Comparison of ENCODE assay signal across 14 cellular contexts in genomic region chr2:133045787-133046186, GRCh38.
"Had no signal": no experiment of that assay in that cellular context is flagged by ENCODE, and none has a peak within 500 bp of the region (broad histone marks: within the 10 kb centered on the region; RNA-seq: fewer than 3 reads in every experiment).

No MANE protein-coding gene starts in this region.

- H3K4me1 Mint-ChIP-seq: activated CD4-positive, alpha-beta T cell treated with anti-CD3 and anti-CD28 coated beads, Interleukin-2, amount 10 ng/mL, durations not matched to agents 7 days and 5 days; activated naive CD8-positive, alpha-beta T cell treated with anti-CD3 and anti-CD28 coated beads, Interleukin-2, amount 10 ng/mL, durations not matched to agents 7 days and 5 days; nephron had no signal

- H3K9me3 ChIP-seq: psoas muscle, upper lobe of left lung had no signal

- ATAC-seq: activated T-cell treated with anti-CD3 and anti-CD28 coated beads, Interleukin-2, amount 50 U/mL, for 72 hours; psoas muscle; sciatic nerve; stimulated activated naive CD8-positive, alpha-beta T cell treated with anti-CD3 and anti-CD28 coated beads, Interleukin-15, Interleukin-2, amounts not matched to agents 100 U/mL and 50 U/mL, for 24 hours had no signal

- H3K36me3 Mint-ChIP-seq: activated naive CD8-positive, alpha-beta T cell treated with anti-CD3 and anti-CD28 coated beads, Interleukin-2, amount 10 ng/mL, durations not matched to agents 7 days and 5 days had no signal

- H3K27me3 ChIP-seq: cardiac muscle cell, upper lobe of left lung had no signal

- H3K27ac ChIP-seq: cardiac muscle cell, psoas muscle, upper lobe of left lung had no signal

- H3K36me3 ChIP-seq: cardiac muscle cell, upper lobe of left lung had no signal

- H3K4me3 Mint-ChIP-seq: activated CD4-positive, alpha-beta T cell treated with anti-CD3 and anti-CD28 coated beads, Interleukin-2, amount 10 ng/mL, durations not matched to agents 7 days and 5 days; activated naive CD8-positive, alpha-beta T cell treated with anti-CD3 and anti-CD28 coated beads, Interleukin-2, amount 10 ng/mL, durations not matched to agents 7 days and 5 days; activated T-cell treated with anti-CD3 and anti-CD28 coated beads, Interleukin-2, amount 50 U/mL, for 72 hours; nephron; T-helper 2 cell treated with Interferon-gamma antibody and Interleukin-4, amounts not matched to agents 5 μg/mL and 100 μg/mL, for 36 hours had no signal

- H3K4me1 ChIP-seq: psoas muscle, upper lobe of left lung had no signal

- H3K27ac Mint-ChIP-seq: activated CD4-positive, alpha-beta T cell treated with anti-CD3 and anti-CD28 coated beads, Interleukin-2, amount 10 ng/mL, durations not matched to agents 7 days and 5 days; activated naive CD8-positive, alpha-beta T cell treated with anti-CD3 and anti-CD28 coated beads, Interleukin-2, amount 10 ng/mL, durations not matched to agents 7 days and 5 days; activated T-cell treated with anti-CD3 and anti-CD28 coated beads, Interleukin-2, amount 50 U/mL, for 72 hours; nephron; T-helper 2 cell treated with Interferon-gamma antibody and Interleukin-4, amounts not matched to agents 5 μg/mL and 100 μg/mL, for 36 hours had no signal

- H3K27me3 Mint-ChIP-seq: activated CD4-positive, alpha-beta T cell treated with anti-CD3 and anti-CD28 coated beads, Interleukin-2, amount 10 ng/mL, durations not matched to agents 7 days and 5 days; activated naive CD8-positive, alpha-beta T cell treated with anti-CD3 and anti-CD28 coated beads, Interleukin-2, amount 10 ng/mL, durations not matched to agents 7 days and 5 days had no signal

- DNase-seq: activated CD4-positive, alpha-beta T cell treated with anti-CD3 and anti-CD28 coated beads, Interleukin-2, amount 10 ng/mL, durations not matched to agents 7 days and 5 days; activated CD8-positive, alpha-beta memory T cell treated with anti-CD3 and anti-CD28 coated beads, Interleukin-2, amount 50 U/mL, for 48 hours; activated gamma-delta T cell treated with Interleukin-2 at 50 U/mL for 16 hours; activated naive CD8-positive, alpha-beta T cell treated with anti-CD3 and anti-CD28 coated beads, Interleukin-2, amount 10 ng/mL, durations not matched to agents 7 days and 5 days; activated T-cell treated with anti-CD3 and anti-CD28 coated beads, Interleukin-2, amount 50 U/mL, for 72 hours; aorta; nucleus accumbens; psoas muscle; stimulated activated naive CD8-positive, alpha-beta T cell treated with anti-CD3 and anti-CD28 coated beads, Interleukin-15, Interleukin-2, amounts not matched to agents 100 U/mL and 50 U/mL, for 24 hours; upper lobe of left lung had no signal

- H3K4me3 ChIP-seq: cardiac muscle cell, psoas muscle, upper lobe of left lung had no signal

- H3K9me3 Mint-ChIP-seq: activated CD4-positive, alpha-beta T cell treated with anti-CD3 and anti-CD28 coated beads, Interleukin-2, amount 10 ng/mL, durations not matched to agents 7 days and 5 days; activated naive CD8-positive, alpha-beta T cell treated with anti-CD3 and anti-CD28 coated beads, Interleukin-2, amount 10 ng/mL, durations not matched to agents 7 days and 5 days; nephron; T-helper 2 cell treated with Interferon-gamma antibody and Interleukin-4, amounts not matched to agents 5 μg/mL and 100 μg/mL, for 36 hours had no signal
